In genomic region chr14:31951638-31951964, GRCh38 we compare ENCODE assay signal across 19 cellular contexts.
DNase-seq lines count a peak whose midpoint lies in the region; ATAC-seq, FAIRE-seq and TF ChIP-seq lines count a peak whose summit lies in the region.
"Had no signal": no experiment of that assay in that cellular context is flagged by ENCODE, and none has a peak within 500 bp of the region (broad histone marks: within the 10 kb centered on the region; RNA-seq: fewer than 3 reads in every experiment).

No MANE protein-coding gene starts in this region.

- peak overlapping the region; percentile 55; the same call in 1 of the 2 replicates for H3K4me2 ChIP-seq in K562 (ENCODE audit: insufficient read depth, low read length)
- H3K4me2 ChIP-seq in mesendoderm (ENCODE audit: low read length) = no peak overlapping the region

- no peak overlapping the region for H3K4ac ChIP-seq in mesendoderm (ENCODE audit: low read depth, low read length)

- peak overlapping the region in 1 of 2 experiments; percentile 68; a peak in 1 of 4 replicates for H3K9ac ChIP-seq in K562 (ENCODE audit: insufficient read depth in 1 of 2, low read depth in 2 of 2, low read length in 2 of 2)
- no peak overlapping the region for H3K9ac ChIP-seq in mesendoderm (ENCODE audit: low read length)

- TF ChIP-seq EP300 in K562 (IDR thresholded peaks at IDR 0.05; ENCODE audit: low read length) (no peak), tibial nerve (IDR thresholded peaks at IDR 0.05) (no peak)

- FAIRE-seq in K562 (lab: Jason Lieb, UNC) = no peak
- FAIRE-seq: D721Med, GM12892 had no signal

- WGBS in K562 (ENCODE audit: insufficient coverage, low coverage, missing lambda C conversion rate) = 19% methylated on average over 2 of the region's 4 CpGs
- no CpG with 5 or more reads among the region's 4 CpGs for WGBS in mesendoderm (ENCODE audit: extremely low coverage, insufficient coverage, low lambda C conversion rate)
- 83 to 89% methylated on average over 4 of the region's 4 CpGs for WGBS in tibial nerve, 2 donors

- H3K9me3 ChIP-seq in K562 (replicated peaks; ENCODE audit: control insufficient read depth, insufficient read depth, low read depth, low read length) (no peaks in the 10 kb centered on the region), tibial nerve (no peaks in the 10 kb centered on the region)
- H3K9me3 ChIP-seq: Peyer's patch had no signal

- in situ Hi-C loops in K562 (cut with MboI) = no loop called here

- no peak overlapping the region for H4K5ac ChIP-seq in mesendoderm (ENCODE audit: low read length)

- peak overlapping the region; percentile 39 for H3K4me3 Mint-ChIP-seq in progenitor cell of endocrine pancreas (ENCODE audit: low read depth)
- H3K4me3 Mint-ChIP-seq: B cell; CD4-positive, alpha-beta memory T cell had no signal

- no peaks in the 10 kb centered on the region for H3K9me1 ChIP-seq in K562 (ENCODE audit: control insufficient read depth, insufficient read depth, low read length)

- H3K27ac ChIP-seq in K562 (ENCODE audit: extremely low read depth, low read depth, low read length) = no peak overlapping the region
- no peak overlapping the region for H3K27ac ChIP-seq in mesendoderm (ENCODE audit: low read depth, low read length)
- H3K27ac ChIP-seq in tibial nerve = peak overlapping the region in 1 of 4 donors; percentile 38

- no peak overlapping the region for H2AK5ac ChIP-seq in mesendoderm (ENCODE audit: low read length)

- H4K20me1 ChIP-seq in K562 (replicated peaks; ENCODE audit: control insufficient read depth, insufficient read depth, low read length) = no peaks in the 10 kb centered on the region

- no peaks in the 10 kb centered on the region for H3K27me3 ChIP-seq in H7 (ENCODE audit: control insufficient read depth, insufficient read depth, low read length)
- no peaks in the 10 kb centered on the region for H3K27me3 ChIP-seq in K562 (ENCODE audit: control insufficient read depth in 2 of 2, insufficient read depth in 2 of 2, low read length in 2 of 2)
- H3K27me3 ChIP-seq in mesendoderm (ENCODE audit: insufficient read depth, low read length, poor library complexity) = no peaks in the 10 kb centered on the region
- no peaks in the 10 kb centered on the region for H3K27me3 ChIP-seq in tibial nerve
- H3K27me3 ChIP-seq: Peyer's patch had no signal

- no TSS peak for BruUV-seq in K562 (replicated peaks; lab: Mats Ljungman, UMichigan)

- H3K4me3 ChIP-seq in H7 (ENCODE audit: insufficient read depth, low read depth, low read length) (no peak overlapping the region), K562 (no peak overlapping the region), mesendoderm (ENCODE audit: low read length) (no peak overlapping the region), tibial nerve (no peak overlapping the region)
- H3K4me3 ChIP-seq: Peyer's patch had no signal

- H2BK120ac ChIP-seq in mesendoderm (ENCODE audit: low read depth, low read length) = no peak overlapping the region

- ATAC-seq in K562 (no peak), HG03354 (IDR thresholded peaks at IDR 0.05; ENCODE audit: poor library complexity, severe bottlenecking, unreplicated experiment) (no peak)

- H3K18ac ChIP-seq in mesendoderm (ENCODE audit: low read length) = no peak overlapping the region

- H3K79me2 ChIP-seq in K562 (ENCODE audit: control insufficient read depth, insufficient read depth, low read length) (no peaks in the 10 kb centered on the region), mesendoderm (ENCODE audit: control insufficient read depth, insufficient read depth, low read length) (no peaks in the 10 kb centered on the region)

- H2BK15ac ChIP-seq in mesendoderm (replicated peaks; ENCODE audit: low read depth) = no peak overlapping the region

- peak; percentile 56 for DNase-seq in H7
- DNase-seq in K562 (ENCODE audit: extremely low read depth in 1 of 4, low spot score in 3 of 4) = no peak
- peak; percentile 53 for DNase-seq in mesendoderm
- no peak for DNase-seq in progenitor cell of endocrine pancreas (ENCODE audit: low spot score, unreplicated experiment)
- DNase-seq in NCI-H2171 treated with DMSO at 0.1 percent for 48 hours (lab: John Stamatoyannopoulos, UW) = no peak
- DNase-seq in tibial nerve (ENCODE audit: low spot score in 2 of 2) = no peak
- DNase-seq: CD4-positive, alpha-beta memory T cell; DND-41; GDM1; Kasumi-1; NCI-H1930; NCI-H2171; NCI-H510A; Peyer's patch; SHP77 had no signal

- peak overlapping the region; percentile 56 for H3K27ac Mint-ChIP-seq in progenitor cell of endocrine pancreas
- H3K27ac Mint-ChIP-seq: B cell had no signal

- H3K4me1 ChIP-seq in K562 (replicated peaks in 1 of 2; ENCODE audit: control insufficient read depth in 2 of 2, insufficient read depth in 2 of 2, low read length in 2 of 2) = peaks cover 8 to 16% of the 10 kb centered on the region in 2 experiments; a peak in 4 of 5 replicates
- H3K4me1 ChIP-seq in mesendoderm (ENCODE audit: control insufficient read depth, low read depth, low read length) = no peaks in the 10 kb centered on the region
- H3K4me1 ChIP-seq in tibial nerve = peaks cover 0 to 21% (median 7%) of the 10 kb centered on the region in 4 donors

- H3K79me1 ChIP-seq in mesendoderm (ENCODE audit: low read length) = no peaks in the 10 kb centered on the region

- TF ChIP-seq CTCF in K562 (IDR thresholded peaks at IDR 0.05 in 2 of 3, conservative IDR thresholded peaks at IDR 0.05 in 1 of 3; ENCODE audit: insufficient read depth in 2 of 3, low read depth in 1 of 3, low read length in 3 of 3) = no peak
- TF ChIP-seq CTCF in progenitor cell of endocrine pancreas (IDR thresholded peaks at IDR 0.05; ENCODE audit: unreplicated experiment) = no peak
- TF ChIP-seq CTCF in tibial nerve (IDR thresholded peaks at IDR 0.05) = no peak

- intact Hi-C loops in K562 (cut with micrococcal nuclease) = loop anchor here (5.0 kb wide), 1 partner anchor 116 kb away; no protein-coding TSS in a partner anchor

- no peak overlapping the region for H2BK5ac ChIP-seq in mesendoderm (ENCODE audit: low read length)

- CTCF ChIA-PET in K562 (lab: Yijun Ruan, JAX; ENCODE audit: low intra/inter-chr PET ratio) = no interaction called here

- no peak for TF ChIP-seq RAD21 in K562 (CRISPR knock-in tag; conservative IDR thresholded peaks at IDR 0.05 in 1 of 2, IDR thresholded peaks at IDR 0.05 in 1 of 2)

- H3K36me3 ChIP-seq in H7 (replicated peaks; ENCODE audit: control insufficient read depth, insufficient read depth, low read length) (no peaks in the 10 kb centered on the region), K562 (ENCODE audit: control insufficient read depth, insufficient read depth, low read length) (no peaks in the 10 kb centered on the region), mesendoderm (ENCODE audit: control insufficient read depth, insufficient read depth, low read length) (no peaks in the 10 kb centered on the region), tibial nerve (no peaks in the 10 kb centered on the region)
- H3K36me3 ChIP-seq: Peyer's patch had no signal

- H3K36me3 Mint-ChIP-seq in progenitor cell of endocrine pancreas (ENCODE audit: insufficient read depth) = no peaks in the 10 kb centered on the region
- H3K36me3 Mint-ChIP-seq: CD4-positive, alpha-beta memory T cell had no signal

- POLR2A ChIA-PET in K562 (lab: Yijun Ruan, JAX) = interaction anchor here (0.6 to 1.1 kb wide), 4 partner anchors 17 to 769 kb away, joined by 3 to 5 read pairs (median 4); no protein-coding TSS in a partner anchor

- peaks cover under 1% of the 10 kb centered on the region for H3K9me3 Mint-ChIP-seq in progenitor cell of endocrine pancreas (ENCODE audit: low read depth)
- H3K9me3 Mint-ChIP-seq: CD4-positive, alpha-beta memory T cell had no signal

- TF ChIP-seq POLR2A in K562 (conservative IDR thresholded peaks at IDR 0.05) (no peak), tibial nerve (IDR thresholded peaks at IDR 0.05) (no peak)

- peaks cover 37% of the 10 kb centered on the region for H3K27me3 Mint-ChIP-seq in progenitor cell of endocrine pancreas

- no peak overlapping the region for H3K56ac ChIP-seq in mesendoderm (ENCODE audit: low read length)

- H3K4me1 Mint-ChIP-seq in progenitor cell of endocrine pancreas (ENCODE audit: low read depth) = peaks cover 29% of the 10 kb centered on the region

- H3K23ac ChIP-seq in mesendoderm (ENCODE audit: low read length) = no peak overlapping the region

- H2AFZ ChIP-seq in K562 (ENCODE audit: low read depth, low read length) = peak overlapping the region; percentile 75

- no peak overlapping the region for H4K8ac ChIP-seq in mesendoderm (ENCODE audit: low read depth, low read length)

Comparison
In these comparisons a context has a peak if more than half of its experiments do, and no peak if none do; other contexts are left out.
1. DNase-seq: peak in H7 (single experiment) and mesendoderm (single experiment); none in K562 (0 of 4), progenitor cell of endocrine pancreas (single experiment), NCI-H2171 treated with DMSO at 0.1 percent for 48 hours (single experiment) and tibial nerve (0 of 2).